ENCODE assay signal across 24 cellular contexts in the genomic region with DNA sequence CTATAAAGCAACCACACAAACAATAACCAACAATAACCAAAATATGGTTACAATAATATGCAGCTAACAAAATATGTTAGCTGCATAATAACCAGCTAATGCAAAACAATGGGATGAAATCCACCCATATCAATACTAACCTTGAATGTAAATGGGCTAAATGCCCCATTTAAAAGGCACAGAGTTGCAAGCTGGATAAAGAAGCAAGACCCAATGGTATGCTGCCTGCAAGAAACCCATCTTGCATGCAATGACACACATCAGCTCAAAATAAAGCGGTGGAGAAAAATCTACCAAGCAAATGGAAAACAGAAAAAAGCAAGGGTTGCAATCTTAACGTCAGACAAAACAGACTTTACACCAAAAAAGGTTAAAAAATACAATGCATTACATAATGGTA.
"Had no signal": no experiment of that assay in that cellular context is flagged by ENCODE, and none has a peak within 500 bp of the region (broad histone marks: within the 10 kb centered on the region; RNA-seq: fewer than 3 reads in every experiment).

No MANE protein-coding gene starts in this region.

- H3K36me3 ChIP-seq: stomach, suprapubic skin, thoracic aorta, thyroid gland, tibial artery, tibial nerve, transverse colon, upper lobe of left lung, upper lobe of right lung, uterus, vagina had no signal

- DNase-seq: stimulated activated CD4-positive, alpha-beta T cell treated with anti-CD3 and anti-CD28 coated beads, Interleukin-2, amount 100 ng/mL, for 48 hours; stimulated activated CD4-positive, alpha-beta T cell treated with anti-CD3 and anti-CD28 coated beads, Interleukin-4, amount 100 ng/mL, for 1 hour; stimulated activated CD4-positive, alpha-beta T cell treated with anti-CD3 and anti-CD28 coated beads, Interleukin-4, amount 100 ng/mL, for 24 hours; stimulated activated CD4-positive, alpha-beta T cell treated with anti-CD3 and anti-CD28 coated beads, Interleukin-4, amount 100 ng/mL, for 4 hours; stimulated activated CD8-positive, alpha-beta memory T cell treated with anti-CD3 and anti-CD28 coated beads, Interleukin-4, amount 100 ng/mL, for 48 hours; stimulated activated naive B cell treated with anti-CD40 and anti-IgM and Interleukin-4, amounts not matched to agents 10 μg/mL and 1 μg/mL and 100 μg/mL, for 72 hours; stimulated activated naive CD4-positive, alpha-beta T cell; stimulated activated naive CD4-positive, alpha-beta T cell treated with Interleukin-2 at 50 U/mL for 16 hours; stimulated activated naive CD8-positive, alpha-beta T cell treated with anti-CD3 and anti-CD28 coated beads, Interleukin-15, amount 100 ng/mL, for 72 hours; stimulated activated naive CD8-positive, alpha-beta T cell treated with anti-CD3 and anti-CD28 coated beads, Interleukin-15, Interleukin-2, amounts not matched to agents 100 U/mL and 50 U/mL, for 24 hours; stomach; substantia nigra; testis; thyroid gland; tibial artery; transverse colon; trophoblast cell; upper lobe of left lung; upper lobe of right lung; uterus had no signal

- H3K4me1 ChIP-seq: stomach, suprapubic skin, testis, thyroid gland, tibial artery, tibial nerve, transverse colon, upper lobe of left lung, upper lobe of right lung, uterus, vagina had no signal

- H3K27ac ChIP-seq: stomach, suprapubic skin, testis, thoracic aorta, thyroid gland, tibial artery, tibial nerve, transverse colon, upper lobe of left lung, upper lobe of right lung, uterus, vagina had no signal

- H3K9me3 ChIP-seq: testis, thyroid gland, tibial artery, upper lobe of right lung, uterus, vagina had no signal

- H3K4me3 ChIP-seq: stomach, suprapubic skin, testis, thoracic aorta, thyroid gland, tibial artery, tibial nerve, transverse colon, upper lobe of left lung, upper lobe of right lung, uterus, vagina had no signal
